Comparison of ENCODE assay signal across 3 cellular contexts in the genomic region with DNA sequence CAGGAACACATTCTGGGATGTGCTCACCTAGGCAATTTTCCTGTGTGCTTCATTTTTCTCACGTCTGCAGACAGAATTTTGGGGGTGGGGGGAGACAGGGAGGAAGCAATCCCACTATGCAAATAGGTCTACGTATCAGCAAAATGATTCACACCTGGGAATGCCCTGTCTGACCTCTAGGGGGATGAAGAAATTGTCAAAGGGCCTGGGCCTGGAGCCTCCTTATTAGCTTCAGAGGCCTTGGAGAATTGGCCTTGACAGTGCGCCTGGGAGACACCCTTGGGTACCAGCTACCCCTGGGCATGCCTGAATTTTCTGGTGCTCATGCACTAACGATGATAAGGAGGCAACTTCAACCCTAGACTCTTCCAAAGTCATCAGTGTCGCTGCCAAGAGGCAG.
TF ChIP-seq lines count a peak whose summit lies in the region.

No MANE protein-coding gene starts in this region.

TF ChIP-seq in SK-N-SH, 30 proteins besides CTCF, POLR2A, EP300 and RAD21:
- TF ChIP-seq RCOR1 (IDR thresholded peaks at IDR 0.05; ENCODE audit: low read length): no peak
- TF ChIP-seq JUND (IDR thresholded peaks at IDR 0.05): no peak
- TF ChIP-seq, protein P1, sequence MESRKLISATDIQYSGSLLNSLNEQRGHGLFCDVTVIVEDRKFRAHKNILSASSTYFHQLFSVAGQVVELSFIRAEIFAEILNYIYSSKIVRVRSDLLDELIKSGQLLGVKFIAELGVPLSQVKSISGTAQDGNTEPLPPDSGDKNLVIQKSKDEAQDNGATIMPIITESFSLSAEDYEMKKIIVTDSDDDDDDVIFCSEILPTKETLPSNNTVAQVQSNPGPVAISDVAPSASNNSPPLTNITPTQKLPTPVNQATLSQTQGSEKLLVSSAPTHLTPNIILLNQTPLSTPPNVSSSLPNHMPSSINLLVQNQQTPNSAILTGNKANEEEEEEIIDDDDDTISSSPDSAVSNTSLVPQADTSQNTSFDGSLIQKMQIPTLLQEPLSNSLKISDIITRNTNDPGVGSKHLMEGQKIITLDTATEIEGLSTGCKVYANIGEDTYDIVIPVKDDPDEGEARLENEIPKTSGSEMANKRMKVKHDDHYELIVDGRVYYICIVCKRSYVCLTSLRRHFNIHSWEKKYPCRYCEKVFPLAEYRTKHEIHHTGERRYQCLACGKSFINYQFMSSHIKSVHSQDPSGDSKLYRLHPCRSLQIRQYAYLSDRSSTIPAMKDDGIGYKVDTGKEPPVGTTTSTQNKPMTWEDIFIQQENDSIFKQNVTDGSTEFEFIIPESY (IDR thresholded peaks at IDR 0.05; ENCODE audit: borderline replicate concordance, low read depth): no peak

TF ChIP-seq in SK-N-SH treated with all-trans-retinoic acid at 6 μM for 48 hours, 23 proteins besides CTCF, POLR2A, EP300 and RAD21:
- no peak for TF ChIP-seq CSDC2 (CRISPR knock-in tag; IDR thresholded peaks at IDR 0.05)
- TF ChIP-seq, protein P2, sequence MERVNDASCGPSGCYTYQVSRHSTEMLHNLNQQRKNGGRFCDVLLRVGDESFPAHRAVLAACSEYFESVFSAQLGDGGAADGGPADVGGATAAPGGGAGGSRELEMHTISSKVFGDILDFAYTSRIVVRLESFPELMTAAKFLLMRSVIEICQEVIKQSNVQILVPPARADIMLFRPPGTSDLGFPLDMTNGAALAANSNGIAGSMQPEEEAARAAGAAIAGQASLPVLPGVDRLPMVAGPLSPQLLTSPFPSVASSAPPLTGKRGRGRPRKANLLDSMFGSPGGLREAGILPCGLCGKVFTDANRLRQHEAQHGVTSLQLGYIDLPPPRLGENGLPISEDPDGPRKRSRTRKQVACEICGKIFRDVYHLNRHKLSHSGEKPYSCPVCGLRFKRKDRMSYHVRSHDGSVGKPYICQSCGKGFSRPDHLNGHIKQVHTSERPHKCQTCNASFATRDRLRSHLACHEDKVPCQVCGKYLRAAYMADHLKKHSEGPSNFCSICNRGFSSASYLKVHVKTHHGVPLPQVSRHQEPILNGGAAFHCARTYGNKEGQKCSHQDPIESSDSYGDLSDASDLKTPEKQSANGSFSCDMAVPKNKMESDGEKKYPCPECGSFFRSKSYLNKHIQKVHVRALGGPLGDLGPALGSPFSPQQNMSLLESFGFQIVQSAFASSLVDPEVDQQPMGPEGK (CRISPR knock-in tag; IDR thresholded peaks at IDR 0.05; ENCODE audit: borderline replicate concordance): no peak
- TF ChIP-seq PPARA (CRISPR knock-in tag; IDR thresholded peaks at IDR 0.05; ENCODE audit: borderline replicate concordance): no peak
- no peak for TF ChIP-seq BACH2 (CRISPR knock-in tag; IDR thresholded peaks at IDR 0.05; ENCODE audit: borderline replicate concordance)
- no peak for TF ChIP-seq ZC3H10 (CRISPR knock-in tag; IDR thresholded peaks at IDR 0.05)

TF ChIP-seq in GM12878, 131 proteins besides CTCF, POLR2A, EP300 and RAD21:
- TF ChIP-seq CEBPB (IDR thresholded peaks at IDR 0.05; ENCODE audit: borderline replicate concordance in 1 of 2, low read depth in 2 of 2, low read length in 2 of 2) (no peak), ATF2 (IDR thresholded peaks at IDR 0.05; ENCODE audit: low read length) (no peak), HDAC2 (IDR thresholded peaks at IDR 0.05) (no peak), IRF4 (IDR thresholded peaks at IDR 0.05; ENCODE audit: low read depth, low read length) (no peak), CHD2 (IDR thresholded peaks at IDR 0.05; ENCODE audit: borderline replicate concordance, low read depth, low read length) (no peak), BCL3 (IDR thresholded peaks at IDR 0.05; ENCODE audit: borderline replicate concordance, insufficient read depth, low read depth, low read length, poor library complexity, severe bottlenecking) (no peak), SMAD5 (IDR thresholded peaks at IDR 0.05; ENCODE audit: low read depth) (no peak), DPF2 (IDR thresholded peaks at IDR 0.05) (no peak)
- TF ChIP-seq, protein P3, sequence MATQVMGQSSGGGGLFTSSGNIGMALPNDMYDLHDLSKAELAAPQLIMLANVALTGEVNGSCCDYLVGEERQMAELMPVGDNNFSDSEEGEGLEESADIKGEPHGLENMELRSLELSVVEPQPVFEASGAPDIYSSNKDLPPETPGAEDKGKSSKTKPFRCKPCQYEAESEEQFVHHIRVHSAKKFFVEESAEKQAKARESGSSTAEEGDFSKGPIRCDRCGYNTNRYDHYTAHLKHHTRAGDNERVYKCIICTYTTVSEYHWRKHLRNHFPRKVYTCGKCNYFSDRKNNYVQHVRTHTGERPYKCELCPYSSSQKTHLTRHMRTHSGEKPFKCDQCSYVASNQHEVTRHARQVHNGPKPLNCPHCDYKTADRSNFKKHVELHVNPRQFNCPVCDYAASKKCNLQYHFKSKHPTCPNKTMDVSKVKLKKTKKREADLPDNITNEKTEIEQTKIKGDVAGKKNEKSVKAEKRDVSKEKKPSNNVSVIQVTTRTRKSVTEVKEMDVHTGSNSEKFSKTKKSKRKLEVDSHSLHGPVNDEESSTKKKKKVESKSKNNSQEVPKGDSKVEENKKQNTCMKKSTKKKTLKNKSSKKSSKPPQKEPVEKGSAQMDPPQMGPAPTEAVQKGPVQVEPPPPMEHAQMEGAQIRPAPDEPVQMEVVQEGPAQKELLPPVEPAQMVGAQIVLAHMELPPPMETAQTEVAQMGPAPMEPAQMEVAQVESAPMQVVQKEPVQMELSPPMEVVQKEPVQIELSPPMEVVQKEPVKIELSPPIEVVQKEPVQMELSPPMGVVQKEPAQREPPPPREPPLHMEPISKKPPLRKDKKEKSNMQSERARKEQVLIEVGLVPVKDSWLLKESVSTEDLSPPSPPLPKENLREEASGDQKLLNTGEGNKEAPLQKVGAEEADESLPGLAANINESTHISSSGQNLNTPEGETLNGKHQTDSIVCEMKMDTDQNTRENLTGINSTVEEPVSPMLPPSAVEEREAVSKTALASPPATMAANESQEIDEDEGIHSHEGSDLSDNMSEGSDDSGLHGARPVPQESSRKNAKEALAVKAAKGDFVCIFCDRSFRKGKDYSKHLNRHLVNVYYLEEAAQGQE (IDR thresholded peaks at IDR 0.05; ENCODE audit: low read depth, low read length): no peak
